In the genomic region with DNA sequence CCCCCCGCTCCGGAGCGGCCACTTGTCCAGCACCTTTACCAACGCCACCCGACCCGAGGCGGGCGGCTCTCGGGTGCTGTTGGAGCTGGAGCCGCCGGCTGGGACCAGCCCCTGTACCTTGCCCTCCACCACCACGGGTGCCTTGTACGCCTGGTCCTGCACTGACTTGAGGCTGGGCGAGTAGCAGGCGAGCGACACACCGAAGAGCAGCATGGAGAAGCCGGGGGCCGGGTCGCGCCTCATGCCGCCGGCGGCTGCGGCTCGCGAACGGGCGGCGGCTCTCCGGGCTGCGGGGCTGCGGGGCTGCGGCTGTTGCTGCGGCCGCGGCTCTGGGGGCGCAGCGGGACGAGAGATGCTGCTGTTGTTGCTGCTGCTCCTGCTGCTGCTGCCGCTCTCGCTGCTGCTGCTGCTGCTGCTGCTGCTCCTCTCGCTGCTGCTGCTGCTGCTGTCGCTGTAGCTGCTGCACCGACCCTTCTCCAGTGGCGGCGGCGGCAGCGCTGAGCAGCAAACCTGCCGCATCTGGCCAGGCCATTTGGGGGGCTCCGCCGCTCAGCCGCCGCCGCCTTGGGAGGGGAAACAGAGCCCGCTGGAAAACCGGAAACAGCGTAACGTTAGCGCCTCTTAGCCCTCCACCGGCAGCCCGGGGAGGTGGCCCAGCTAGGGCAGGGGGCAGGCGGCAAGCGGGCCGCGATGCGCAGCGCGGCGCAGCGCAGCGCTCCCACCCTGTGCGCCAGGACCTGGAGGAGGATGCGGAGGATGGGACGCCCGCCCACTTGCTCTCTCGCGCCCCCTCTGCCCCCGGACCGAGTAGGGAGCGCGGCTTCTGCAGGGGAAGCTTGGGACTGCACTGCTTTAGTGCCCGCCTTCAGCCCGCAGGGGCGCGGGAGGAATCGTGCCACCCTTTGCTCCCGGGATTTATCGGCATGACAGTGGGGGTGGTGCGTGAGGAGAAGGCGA, we compare ENCODE assay signal across 8 cellular contexts. TPM values are rescaled to one million over a fixed set of nuclear protein-coding genes. Genes with fewer than 3 reads are reported as not detected.
DNase-seq lines count a peak whose midpoint lies in the region; ATAC-seq and TF ChIP-seq lines count a peak whose summit lies in the region.

NRG2 (minus strand) TSS at position 749 of the 957 bp plus-strand sequence.

- DNase-seq in AG20443 (ENCODE audit: low spot score) (peak; percentile 89), NOMO-1 treated with dmso at 0.1 percent for 144 hours (lab: John Stamatoyannopoulos, UW; ENCODE audit: unreplicated experiment) (peak; percentile 13), fibroblast of pulmonary artery (ENCODE audit: low read depth) (peak; percentile 44), suprapubic skin (ENCODE audit: low spot score in 2 of 2) (peak; percentile 79 to 86)
- DNase-seq in activated T-helper 1 cell treated with anti-CD3 and anti-CD28 coated beads, Interleukin-2, amount 50 U/mL, for 16 hours (ENCODE audit: low read depth in 1 of 2, low spot score in 1 of 2): peak; percentile 20 to 24
- DNase-seq in naive thymus-derived CD8-positive, alpha-beta T cell: peak; percentile 41 to 76 (median 58)

- TF ChIP-seq CTCF in fibroblast of pulmonary artery (IDR thresholded peaks at IDR 0.05; ENCODE audit: low read length, missing control alignments): peak; percentile 30
- TF ChIP-seq CTCF in suprapubic skin (IDR thresholded peaks at IDR 0.05): peak; percentile 20 to 49

- no peak for TF ChIP-seq POLR2A in suprapubic skin (IDR thresholded peaks at IDR 0.05)

- WGBS in suprapubic skin: 0% methylated on average over 25 of the region's 91 CpGs

- H3K27ac Mint-ChIP-seq in naive thymus-derived CD8-positive, alpha-beta T cell: peak within 1 kb of the TSS in 1 of 10 donors; percentile 40

- no peaks in the 10 kb centered on the region for H3K36me3 ChIP-seq in suprapubic skin

- H3K4me3 Mint-ChIP-seq in naive thymus-derived CD8-positive, alpha-beta T cell: peak within 1 kb of the TSS; percentile 62 to 84 (median 73)

- H3K4me1 ChIP-seq in suprapubic skin: peaks cover 48% of the 10 kb centered on the region

- POLR2A ChIA-PET in naive thymus-derived CD8-positive, alpha-beta T cell (lab: Charles Lee): interaction anchor here (0.6 to 0.9 kb wide), 2 partner anchors 64 to 219 kb away, joined by 3 read pairs; no protein-coding TSS in a partner anchor

- H3K9me3 Mint-ChIP-seq in naive thymus-derived CD8-positive, alpha-beta T cell: no peaks in the 10 kb centered on the region

- H3K27me3 Mint-ChIP-seq in naive thymus-derived CD8-positive, alpha-beta T cell: peaks cover 41 to 70% (median 62%) of the 10 kb centered on the region in 5 donors

- H3K36me3 Mint-ChIP-seq in naive thymus-derived CD8-positive, alpha-beta T cell: no peaks in the 10 kb centered on the region

- peaks cover 24% of the 10 kb centered on the region for H3K27me3 ChIP-seq in suprapubic skin

- peak within 1 kb of the TSS; percentile 35 for H3K27ac ChIP-seq in suprapubic skin

- H3K4me3 ChIP-seq in fibroblast of pulmonary artery (replicated peaks; ENCODE audit: low read depth, low read length) (peak within 1 kb of the TSS; percentile 54), suprapubic skin (peak within 1 kb of the TSS; percentile 63)

- no peak for TF ChIP-seq EP300 in suprapubic skin (IDR thresholded peaks at IDR 0.05)

- peak; percentile 70 for ATAC-seq in GM19025 (IDR thresholded peaks at IDR 0.05; ENCODE audit: low read depth, unreplicated experiment)
- ATAC-seq in HG03196 (IDR thresholded peaks at IDR 0.05; ENCODE audit: unreplicated experiment): peak; percentile 57
- ATAC-seq in naive thymus-derived CD8-positive, alpha-beta T cell: peak; percentile 85 to 93

- peaks cover 9 to 32% (median 26%) of the 10 kb centered on the region in 4 donors for H3K4me1 Mint-ChIP-seq in naive thymus-derived CD8-positive, alpha-beta T cell

- no peaks in the 10 kb centered on the region for H3K9me3 ChIP-seq in suprapubic skin

RNA-seq across cellular contexts. Expression of gene NRG2, which starts in this region (rescaled TPM):
- under 1 TPM; 0.26 to 0.47 TPM for total RNA-seq in naive thymus-derived CD8-positive, alpha-beta T cell
- under 1 TPM; 0.04 to 0.25 (median 0.09) TPM for polyA plus RNA-seq in naive thymus-derived CD8-positive, alpha-beta T cell
- total RNA-seq in suprapubic skin: 1 to 10 TPM; 4.5 to 7.0 (median 5.4) TPM

Comparison
In these comparisons a context has a peak if more than half of its experiments do, and no peak if none do; other contexts are left out.
1. Peak in every context shown above with its lines: DNase-seq, ATAC-seq, H3K4me3 ChIP-seq and H3K27ac ChIP-seq.
2. Peak in DNase-seq and ATAC-seq in naive thymus-derived CD8-positive, alpha-beta T cell; RNA of the gene not detected or under 1 TPM.
3. DNase-seq: peak in every context shown above with its lines; median percentile 89 in AG20443; 82 in suprapubic skin; 58 in naive thymus-derived CD8-positive, alpha-beta T cell; 44 in fibroblast of pulmonary artery; 22 in activated T-helper 1 cell treated with anti-CD3 and anti-CD28 coated beads, Interleukin-2, amount 50 U/mL, for 16 hours; 13 in NOMO-1 treated with dmso at 0.1 percent for 144 hours.